12 cellular contexts compared by ENCODE assay signal in the genomic region with DNA sequence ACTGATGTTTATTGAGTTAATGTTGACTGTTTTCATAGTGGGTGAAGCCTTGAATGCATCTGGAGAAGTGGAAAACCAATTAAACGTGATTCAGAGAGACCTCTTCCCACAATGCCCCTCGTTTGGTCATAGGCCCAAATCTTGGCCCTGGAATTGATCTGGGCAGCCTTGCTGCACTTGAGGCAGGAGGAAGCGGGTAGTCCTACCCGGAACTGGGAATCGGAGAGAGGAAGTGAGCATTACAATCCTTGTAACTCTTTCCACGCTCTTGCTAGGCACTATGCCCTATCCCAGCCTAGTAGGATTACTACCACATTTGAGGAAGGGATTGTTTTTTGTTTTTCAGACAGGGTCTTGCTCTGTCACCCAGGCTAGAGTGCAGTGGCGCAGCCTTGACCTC. TPM values are rescaled to one million over a fixed set of nuclear protein-coding genes. Genes with fewer than 3 reads are reported as not detected.
"Had no signal": no experiment of that assay in that cellular context is flagged by ENCODE, and none has a peak within 500 bp of the region (broad histone marks: within the 10 kb centered on the region; RNA-seq: fewer than 3 reads in every experiment).

No MANE protein-coding gene starts in this region.

- H3K27me3 ChIP-seq: stomach had no signal

- ATAC-seq: mucosa of descending colon had no signal

- H3K4me3 ChIP-seq: mucosa of descending colon, stomach, thoracic aorta had no signal

- DNase-seq: activated CD4-positive, alpha-beta T cell treated with anti-CD3 and anti-CD28 coated beads, Interleukin-2, amount 50 U/mL, for 4 hours; activated T-cell treated with anti-CD3 and anti-CD28 coated beads, Interleukin-2, amount 50 U/mL, for 1 hour; central memory CD4-positive, alpha-beta T cell; cortex of kidney; effector memory CD4-positive, alpha-beta T cell; immature natural killer cell; mammary epithelial cell; mucosa of descending colon; nephron progenitor cell; stomach had no signal

- H3K9me3 ChIP-seq: mucosa of descending colon, stomach, thoracic aorta had no signal

RNA-seq across cellular contexts. Expression of gene C19orf33, which starts 19.2 kb away (rescaled TPM):
- total RNA-seq: osteoblast had no signal
